In genomic region chr19:14649020-14649419, GRCh38 we compare ENCODE assay signal across 39 cellular contexts. TPM values are rescaled to one million over a fixed set of nuclear protein-coding genes. Genes with fewer than 3 reads are reported as not detected.
"Had no signal": no experiment of that assay in that cellular context is flagged by ENCODE, and none has a peak within 500 bp of the region (broad histone marks: within the 10 kb centered on the region; RNA-seq: fewer than 3 reads in every experiment).

No MANE protein-coding gene starts in this region.

- H3K36me3 ChIP-seq: MG63 had no signal

- H3K4me3 ChIP-seq: MG63 had no signal

- DNase-seq: Karpas-422, Kasumi-1, MG63, MM.1S, MV-4-11, NCI-H1048, NCI-H1092, NCI-H1092 treated with DMSO at 0.1 percent for 48 hours, NCI-H1105, NCI-H1105 treated with DMSO at 0.1 percent for 48 hours, NCI-H1417, NCI-H1417 treated with DMSO at 0.1 percent for 48 hours, NCI-H1436, NCI-H1436 treated with DMSO at 0.1 percent for 48 hours, NCI-H146, NCI-H1694, NCI-H1694 treated with DMSO at 0.1 percent for 48 hours, NCI-H187, NCI-H187 treated with DMSO at 0.1 percent for 48 hours, NCI-H1930, NCI-H2029, NCI-H2029 treated with DMSO at 0.1 percent for 48 hours, NCI-H2081, NCI-H2081 treated with DMSO at 0.1 percent for 48 hours, NCI-H2107, NCI-H2171, NCI-H2171 treated with DMSO at 0.1 percent for 48 hours, NCI-H2227 treated with DMSO at 0.1 percent for 48 hours, NCI-H226, NCI-H345, NCI-H446, NCI-H446 treated with DMSO at 0.1 percent for 48 hours, NCI-H510A, NCI-H510A treated with DMSO at 0.1 percent for 48 hours, NCI-H524 had no signal

- H3K9me3 ChIP-seq: MG63 had no signal

RNA-seq across cellular contexts. Expression of gene ADGRE3, which starts 25.6 kb away (rescaled TPM):
- total RNA-seq: LHCN-M2, M059J, MCF 10A, NCI-H460 had no signal
